1 cellular context compared by ENCODE assay signal in the genomic region with DNA sequence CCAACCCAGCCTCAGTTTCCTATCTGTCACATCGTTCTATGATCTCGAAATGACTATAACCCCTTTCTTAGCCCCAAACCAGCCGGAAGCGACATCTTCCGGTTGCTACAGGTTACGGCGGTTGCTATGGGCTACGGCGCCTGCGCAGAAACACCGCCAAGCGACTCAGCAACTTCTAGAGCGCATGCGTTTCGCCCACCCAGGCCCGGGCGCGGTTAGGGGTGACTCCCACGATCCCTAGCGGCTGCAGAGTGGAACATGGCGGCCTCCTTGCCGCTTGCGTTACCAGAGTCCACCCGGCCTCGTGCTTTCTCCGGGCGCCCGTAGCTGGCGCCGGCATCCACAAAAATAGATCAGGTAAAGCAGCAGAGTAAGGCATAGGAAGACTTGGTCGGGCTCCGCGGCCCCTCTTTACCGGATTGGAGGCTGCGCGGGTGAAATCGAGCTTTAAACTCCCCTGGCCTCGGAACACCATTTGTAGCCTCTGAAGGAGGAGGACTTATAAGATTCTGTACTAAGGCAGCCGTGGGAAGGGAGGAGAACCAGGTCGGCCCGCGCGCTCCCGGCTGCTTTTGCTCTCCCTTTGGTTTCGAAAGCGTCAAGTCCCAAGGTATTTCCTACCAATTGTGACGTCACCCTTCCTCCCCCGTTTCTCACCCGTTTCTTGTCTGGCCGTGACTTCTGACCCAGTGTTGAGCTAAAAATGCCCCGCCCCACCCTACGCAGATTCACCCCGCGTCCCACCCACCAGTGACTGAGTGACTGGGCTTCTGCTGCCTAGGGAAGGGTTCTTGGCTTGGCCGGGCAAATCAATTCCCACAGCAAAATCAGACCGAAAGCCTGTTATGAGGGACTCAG.
TF ChIP-seq lines count a peak whose summit lies in the region.

No MANE protein-coding gene starts in this region.

TF ChIP-seq in HEK293, 187 proteins besides CTCF, POLR2A, EP300 and RAD21 (continued from another document and continues in another):
- TF ChIP-seq, protein P1, sequence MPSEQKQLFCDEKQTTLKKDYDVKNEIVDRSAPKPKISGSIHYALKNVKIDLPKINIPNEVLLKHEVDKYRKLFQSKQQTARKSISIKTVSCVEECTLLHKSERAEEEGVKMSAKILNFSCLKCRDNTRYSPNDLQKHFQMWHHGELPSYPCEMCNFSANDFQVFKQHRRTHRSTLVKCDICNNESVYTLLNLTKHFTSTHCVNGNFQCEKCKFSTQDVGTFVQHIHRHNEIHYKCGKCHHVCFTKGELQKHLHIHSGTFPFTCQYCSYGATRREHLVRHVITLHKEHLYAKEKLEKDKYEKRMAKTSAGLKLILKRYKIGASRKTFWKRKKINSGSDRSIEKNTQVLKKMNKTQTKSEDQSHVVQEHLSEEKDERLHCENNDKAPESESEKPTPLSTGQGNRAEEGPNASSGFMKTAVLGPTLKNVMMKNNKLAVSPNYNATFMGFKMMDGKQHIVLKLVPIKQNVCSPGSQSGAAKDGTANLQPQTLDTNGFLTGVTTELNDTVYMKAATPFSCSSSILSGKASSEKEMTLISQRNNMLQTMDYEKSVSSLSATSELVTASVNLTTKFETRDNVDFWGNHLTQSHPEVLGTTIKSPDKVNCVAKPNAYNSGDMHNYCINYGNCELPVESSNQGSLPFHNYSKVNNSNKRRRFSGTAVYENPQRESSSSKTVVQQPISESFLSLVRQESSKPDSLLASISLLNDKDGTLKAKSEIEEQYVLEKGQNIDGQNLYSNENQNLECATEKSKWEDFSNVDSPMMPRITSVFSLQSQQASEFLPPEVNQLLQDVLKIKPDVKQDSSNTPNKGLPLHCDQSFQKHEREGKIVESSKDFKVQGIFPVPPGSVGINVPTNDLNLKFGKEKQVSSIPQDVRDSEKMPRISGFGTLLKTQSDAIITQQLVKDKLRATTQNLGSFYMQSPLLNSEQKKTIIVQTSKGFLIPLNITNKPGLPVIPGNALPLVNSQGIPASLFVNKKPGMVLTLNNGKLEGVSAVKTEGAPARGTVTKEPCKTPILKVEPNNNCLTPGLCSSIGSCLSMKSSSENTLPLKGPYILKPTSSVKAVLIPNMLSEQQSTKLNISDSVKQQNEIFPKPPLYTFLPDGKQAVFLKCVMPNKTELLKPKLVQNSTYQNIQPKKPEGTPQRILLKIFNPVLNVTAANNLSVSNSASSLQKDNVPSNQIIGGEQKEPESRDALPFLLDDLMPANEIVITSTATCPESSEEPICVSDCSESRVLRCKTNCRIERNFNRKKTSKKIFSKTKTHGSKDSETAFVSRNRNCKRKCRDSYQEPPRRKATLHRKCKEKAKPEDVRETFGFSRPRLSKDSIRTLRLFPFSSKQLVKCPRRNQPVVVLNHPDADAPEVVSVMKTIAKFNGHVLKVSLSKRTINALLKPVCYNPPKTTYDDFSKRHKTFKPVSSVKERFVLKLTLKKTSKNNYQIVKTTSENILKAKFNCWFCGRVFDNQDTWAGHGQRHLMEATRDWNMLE (tag by site-specific recombination; conservative IDR thresholded peaks at IDR 0.05; ENCODE audit: low read depth), result no peak; the same call in 1 of the 2 replicates
- TF ChIP-seq, protein P2, sequence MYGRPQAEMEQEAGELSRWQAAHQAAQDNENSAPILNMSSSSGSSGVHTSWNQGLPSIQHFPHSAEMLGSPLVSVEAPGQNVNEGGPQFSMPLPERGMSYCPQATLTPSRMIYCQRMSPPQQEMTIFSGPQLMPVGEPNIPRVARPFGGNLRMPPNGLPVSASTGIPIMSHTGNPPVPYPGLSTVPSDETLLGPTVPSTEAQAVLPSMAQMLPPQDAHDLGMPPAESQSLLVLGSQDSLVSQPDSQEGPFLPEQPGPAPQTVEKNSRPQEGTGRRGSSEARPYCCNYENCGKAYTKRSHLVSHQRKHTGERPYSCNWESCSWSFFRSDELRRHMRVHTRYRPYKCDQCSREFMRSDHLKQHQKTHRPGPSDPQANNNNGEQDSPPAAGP (tag by site-specific recombination; IDR thresholded peaks at IDR 0.05), result peak; percentile 65
- peak; percentile 12; the same call in 1 of the 2 replicates for TF ChIP-seq ZBTB20 (tag by site-specific recombination; IDR thresholded peaks at IDR 0.05)
- no peak for TF ChIP-seq ZBTB8A (tag by site-specific recombination; IDR thresholded peaks at IDR 0.05)
- TF ChIP-seq ZNF555 (tag by site-specific recombination; conservative IDR thresholded peaks at IDR 0.05), result no peak
- TF ChIP-seq ZNF48 (tag by site-specific recombination; IDR thresholded peaks at IDR 0.05), result no peak
- TF ChIP-seq, protein P3, sequence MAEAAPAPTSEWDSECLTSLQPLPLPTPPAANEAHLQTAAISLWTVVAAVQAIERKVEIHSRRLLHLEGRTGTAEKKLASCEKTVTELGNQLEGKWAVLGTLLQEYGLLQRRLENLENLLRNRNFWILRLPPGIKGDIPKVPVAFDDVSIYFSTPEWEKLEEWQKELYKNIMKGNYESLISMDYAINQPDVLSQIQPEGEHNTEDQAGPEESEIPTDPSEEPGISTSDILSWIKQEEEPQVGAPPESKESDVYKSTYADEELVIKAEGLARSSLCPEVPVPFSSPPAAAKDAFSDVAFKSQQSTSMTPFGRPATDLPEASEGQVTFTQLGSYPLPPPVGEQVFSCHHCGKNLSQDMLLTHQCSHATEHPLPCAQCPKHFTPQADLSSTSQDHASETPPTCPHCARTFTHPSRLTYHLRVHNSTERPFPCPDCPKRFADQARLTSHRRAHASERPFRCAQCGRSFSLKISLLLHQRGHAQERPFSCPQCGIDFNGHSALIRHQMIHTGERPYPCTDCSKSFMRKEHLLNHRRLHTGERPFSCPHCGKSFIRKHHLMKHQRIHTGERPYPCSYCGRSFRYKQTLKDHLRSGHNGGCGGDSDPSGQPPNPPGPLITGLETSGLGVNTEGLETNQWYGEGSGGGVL (tag by site-specific recombination; IDR thresholded peaks at IDR 0.05), result peak; percentile 58
- TF ChIP-seq SP2 (tag by site-specific recombination; IDR thresholded peaks at IDR 0.05), result peak; percentile 62
- TF ChIP-seq ZNF501 (tag by site-specific recombination; IDR thresholded peaks at IDR 0.05), result peak; percentile 49; the same call in 1 of the 2 replicates
- TF ChIP-seq GLI4 (tag by site-specific recombination; IDR thresholded peaks at IDR 0.05), result no peak
- TF ChIP-seq, protein P4, sequence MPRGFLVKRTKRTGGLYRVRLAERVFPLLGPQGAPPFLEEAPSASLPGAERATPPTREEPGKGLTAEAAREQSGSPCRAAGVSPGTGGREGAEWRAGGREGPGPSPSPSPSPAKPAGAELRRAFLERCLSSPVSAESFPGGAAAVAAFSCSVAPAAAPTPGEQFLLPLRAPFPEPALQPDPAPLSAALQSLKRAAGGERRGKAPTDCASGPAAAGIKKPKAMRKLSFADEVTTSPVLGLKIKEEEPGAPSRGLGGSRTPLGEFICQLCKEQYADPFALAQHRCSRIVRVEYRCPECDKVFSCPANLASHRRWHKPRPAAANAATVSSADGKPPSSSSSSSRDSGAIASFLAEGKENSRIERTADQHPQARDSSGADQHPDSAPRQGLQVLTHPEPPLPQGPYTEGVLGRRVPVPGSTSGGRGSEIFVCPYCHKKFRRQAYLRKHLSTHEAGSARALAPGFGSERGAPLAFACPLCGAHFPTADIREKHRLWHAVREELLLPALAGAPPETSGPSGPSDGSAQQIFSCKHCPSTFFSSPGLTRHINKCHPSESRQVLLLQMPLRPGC (tag by site-specific recombination; IDR thresholded peaks at IDR 0.05), result 0 out of 2 replicates have a peak, but pooled peaks have one; percentile 59
- TF ChIP-seq, protein P5, sequence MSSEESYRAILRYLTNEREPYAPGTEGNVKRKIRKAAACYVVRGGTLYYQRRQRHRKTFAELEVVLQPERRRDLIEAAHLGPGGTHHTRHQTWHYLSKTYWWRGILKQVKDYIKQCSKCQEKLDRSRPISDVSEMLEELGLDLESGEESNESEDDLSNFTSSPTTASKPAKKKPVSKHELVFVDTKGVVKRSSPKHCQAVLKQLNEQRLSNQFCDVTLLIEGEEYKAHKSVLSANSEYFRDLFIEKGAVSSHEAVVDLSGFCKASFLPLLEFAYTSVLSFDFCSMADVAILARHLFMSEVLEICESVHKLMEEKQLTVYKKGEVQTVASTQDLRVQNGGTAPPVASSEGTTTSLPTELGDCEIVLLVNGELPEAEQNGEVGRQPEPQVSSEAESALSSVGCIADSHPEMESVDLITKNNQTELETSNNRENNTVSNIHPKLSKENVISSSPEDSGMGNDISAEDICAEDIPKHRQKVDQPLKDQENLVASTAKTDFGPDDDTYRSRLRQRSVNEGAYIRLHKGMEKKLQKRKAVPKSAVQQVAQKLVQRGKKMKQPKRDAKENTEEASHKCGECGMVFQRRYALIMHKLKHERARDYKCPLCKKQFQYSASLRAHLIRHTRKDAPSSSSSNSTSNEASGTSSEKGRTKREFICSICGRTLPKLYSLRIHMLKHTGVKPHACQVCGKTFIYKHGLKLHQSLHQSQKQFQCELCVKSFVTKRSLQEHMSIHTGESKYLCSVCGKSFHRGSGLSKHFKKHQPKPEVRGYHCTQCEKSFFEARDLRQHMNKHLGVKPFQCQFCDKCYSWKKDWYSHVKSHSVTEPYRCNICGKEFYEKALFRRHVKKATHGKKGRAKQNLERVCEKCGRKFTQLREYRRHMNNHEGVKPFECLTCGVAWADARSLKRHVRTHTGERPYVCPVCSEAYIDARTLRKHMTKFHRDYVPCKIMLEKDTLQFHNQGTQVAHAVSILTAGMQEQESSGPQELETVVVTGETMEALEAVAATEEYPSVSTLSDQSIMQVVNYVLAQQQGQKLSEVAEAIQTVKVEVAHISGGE (tag by site-specific recombination; conservative IDR thresholded peaks at IDR 0.05; ENCODE audit: low read depth), result 0 out of 2 replicates have a peak, but pooled peaks have one; percentile 32
- peak; percentile 94 for TF ChIP-seq SCRT2 (tag by site-specific recombination; IDR thresholded peaks at IDR 0.05)
- no peak for TF ChIP-seq MZF1 (tag by site-specific recombination; IDR thresholded peaks at IDR 0.05; ENCODE audit: borderline replicate concordance)
- TF ChIP-seq SCRT1 (tag by site-specific recombination; IDR thresholded peaks at IDR 0.05; ENCODE audit: borderline replicate concordance), result peak; percentile 76; the same call in 1 of the 2 replicates
- TF ChIP-seq YY1 (tag by site-specific recombination; IDR thresholded peaks at IDR 0.05), result peak; percentile 93
- TF ChIP-seq, protein P6, sequence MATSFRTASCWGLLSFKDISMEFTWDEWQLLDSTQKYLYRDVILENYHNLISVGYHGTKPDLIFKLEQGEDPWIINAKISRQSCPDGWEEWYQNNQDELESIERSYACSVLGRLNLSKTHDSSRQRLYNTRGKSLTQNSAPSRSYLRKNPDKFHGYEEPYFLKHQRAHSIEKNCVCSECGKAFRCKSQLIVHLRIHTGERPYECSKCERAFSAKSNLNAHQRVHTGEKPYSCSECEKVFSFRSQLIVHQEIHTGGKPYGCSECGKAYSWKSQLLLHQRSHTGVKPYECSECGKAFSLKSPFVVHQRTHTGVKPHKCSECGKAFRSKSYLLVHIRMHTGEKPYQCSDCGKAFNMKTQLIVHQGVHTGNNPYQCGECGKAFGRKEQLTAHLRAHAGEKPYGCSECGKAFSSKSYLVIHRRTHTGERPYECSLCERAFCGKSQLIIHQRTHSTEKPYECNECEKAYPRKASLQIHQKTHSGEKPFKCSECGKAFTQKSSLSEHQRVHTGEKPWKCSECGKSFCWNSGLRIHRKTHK (tag by site-specific recombination; IDR thresholded peaks at IDR 0.05), result no peak
- TF ChIP-seq, protein P7, sequence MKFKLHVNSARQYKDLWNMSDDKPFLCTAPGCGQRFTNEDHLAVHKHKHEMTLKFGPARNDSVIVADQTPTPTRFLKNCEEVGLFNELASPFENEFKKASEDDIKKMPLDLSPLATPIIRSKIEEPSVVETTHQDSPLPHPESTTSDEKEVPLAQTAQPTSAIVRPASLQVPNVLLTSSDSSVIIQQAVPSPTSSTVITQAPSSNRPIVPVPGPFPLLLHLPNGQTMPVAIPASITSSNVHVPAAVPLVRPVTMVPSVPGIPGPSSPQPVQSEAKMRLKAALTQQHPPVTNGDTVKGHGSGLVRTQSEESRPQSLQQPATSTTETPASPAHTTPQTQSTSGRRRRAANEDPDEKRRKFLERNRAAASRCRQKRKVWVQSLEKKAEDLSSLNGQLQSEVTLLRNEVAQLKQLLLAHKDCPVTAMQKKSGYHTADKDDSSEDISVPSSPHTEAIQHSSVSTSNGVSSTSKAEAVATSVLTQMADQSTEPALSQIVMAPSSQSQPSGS (tag by site-specific recombination; IDR thresholded peaks at IDR 0.05; ENCODE audit: low read depth), result peak; percentile 97
- no peak for TF ChIP-seq PRDM1 (tag by site-specific recombination; IDR thresholded peaks at IDR 0.05)
- 0 out of 2 replicates have a peak, but pooled peaks have one; percentile 52 for TF ChIP-seq ZNF558 (tag by site-specific recombination; IDR thresholded peaks at IDR 0.05)
- TF ChIP-seq ZSCAN30 (tag by site-specific recombination; IDR thresholded peaks at IDR 0.05), result 0 out of 2 replicates have a peak, but pooled peaks have one; percentile 28
- 0 out of 2 replicates have a peak, but pooled peaks have one; percentile 30 for TF ChIP-seq ZNF394 (tag by site-specific recombination; IDR thresholded peaks at IDR 0.05; ENCODE audit: borderline replicate concordance)
- TF ChIP-seq, protein P8, sequence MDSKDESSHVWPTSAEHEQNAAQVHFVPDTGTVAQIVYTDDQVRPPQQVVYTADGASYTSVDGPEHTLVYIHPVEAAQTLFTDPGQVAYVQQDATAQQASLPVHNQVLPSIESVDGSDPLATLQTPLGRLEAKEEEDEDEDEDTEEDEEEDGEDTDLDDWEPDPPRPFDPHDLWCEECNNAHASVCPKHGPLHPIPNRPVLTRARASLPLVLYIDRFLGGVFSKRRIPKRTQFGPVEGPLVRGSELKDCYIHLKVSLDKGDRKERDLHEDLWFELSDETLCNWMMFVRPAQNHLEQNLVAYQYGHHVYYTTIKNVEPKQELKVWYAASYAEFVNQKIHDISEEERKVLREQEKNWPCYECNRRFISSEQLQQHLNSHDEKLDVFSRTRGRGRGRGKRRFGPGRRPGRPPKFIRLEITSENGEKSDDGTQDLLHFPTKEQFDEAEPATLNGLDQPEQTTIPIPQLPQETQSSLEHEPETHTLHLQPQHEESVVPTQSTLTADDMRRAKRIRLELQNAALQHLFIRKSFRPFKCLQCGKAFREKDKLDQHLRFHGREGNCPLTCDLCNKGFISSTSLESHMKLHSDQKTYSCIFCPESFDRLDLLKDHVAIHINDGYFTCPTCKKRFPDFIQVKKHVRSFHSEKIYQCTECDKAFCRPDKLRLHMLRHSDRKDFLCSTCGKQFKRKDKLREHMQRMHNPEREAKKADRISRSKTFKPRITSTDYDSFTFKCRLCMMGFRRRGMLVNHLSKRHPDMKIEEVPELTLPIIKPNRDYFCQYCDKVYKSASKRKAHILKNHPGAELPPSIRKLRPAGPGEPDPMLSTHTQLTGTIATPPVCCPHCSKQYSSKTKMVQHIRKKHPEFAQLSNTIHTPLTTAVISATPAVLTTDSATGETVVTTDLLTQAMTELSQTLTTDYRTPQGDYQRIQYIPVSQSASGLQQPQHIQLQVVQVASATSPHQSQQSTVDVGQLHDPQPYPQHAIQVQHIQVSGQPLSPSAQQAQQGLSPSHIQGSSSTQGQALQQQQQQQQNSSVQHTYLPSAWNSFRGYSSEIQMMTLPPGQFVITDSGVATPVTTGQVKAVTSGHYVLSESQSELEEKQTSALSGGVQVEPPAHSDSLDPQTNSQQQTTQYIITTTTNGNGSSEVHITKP (tag by site-specific recombination; IDR thresholded peaks at IDR 0.05), result peak; percentile 59
- peak; percentile 84 for TF ChIP-seq EGR2 (tag by site-specific recombination; IDR thresholded peaks at IDR 0.05; ENCODE audit: low read depth)
- no peak for TF ChIP-seq ZNF654 (tag by site-specific recombination; IDR thresholded peaks at IDR 0.05; ENCODE audit: low read depth)
- peak; percentile 93 for TF ChIP-seq YY2 (tag by site-specific recombination; IDR thresholded peaks at IDR 0.05)
- peak; percentile 79 for TF ChIP-seq ZFHX2 (tag by site-specific recombination; conservative IDR thresholded peaks at IDR 0.05)
- peak; percentile 90 for TF ChIP-seq ZNF76 (tag by site-specific recombination; IDR thresholded peaks at IDR 0.05; ENCODE audit: borderline replicate concordance, low read depth)
- no peak for TF ChIP-seq ZNF747 (tag by site-specific recombination; IDR thresholded peaks at IDR 0.05)
- peak; percentile 43; the same call in 1 of the 2 replicates for TF ChIP-seq ZNF324 (tag by site-specific recombination; IDR thresholded peaks at IDR 0.05)
- peak; percentile 60; the same call in 1 of the 2 replicates for TF ChIP-seq KLF8 (tag by site-specific recombination; IDR thresholded peaks at IDR 0.05)
